Comparison of ENCODE assay signal across 1 cellular context in the genomic region with DNA sequence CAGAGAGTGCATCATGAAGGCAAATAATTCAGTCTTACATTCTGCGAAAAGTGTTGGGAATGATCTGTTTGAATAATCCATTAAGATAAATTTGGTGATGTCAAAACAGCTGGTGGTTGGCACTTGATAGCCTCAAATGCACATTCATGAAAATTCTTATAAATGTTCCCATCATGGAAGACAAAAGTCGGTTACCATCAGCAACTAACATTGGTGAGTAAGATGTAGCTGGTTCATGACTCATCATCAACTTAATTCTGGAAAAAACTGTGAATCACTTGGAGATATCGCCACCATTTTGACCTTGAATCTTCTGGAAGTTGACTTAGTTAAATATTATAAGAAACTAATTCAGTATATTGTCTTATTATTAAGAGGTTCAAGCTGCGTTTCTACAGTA.
TF ChIP-seq lines count a peak whose summit lies in the region.

No MANE protein-coding gene starts in this region.

TF ChIP-seq in IMR-90, 13 proteins besides CTCF, POLR2A, EP300 and RAD21:
- TF ChIP-seq MAZ (IDR thresholded peaks at IDR 0.05; ENCODE audit: borderline replicate concordance, low read depth, low read length) (no peak), RCOR1 (IDR thresholded peaks at IDR 0.05; ENCODE audit: insufficient replicate concordance, low read length) (no peak), CEBPB (IDR thresholded peaks at IDR 0.05; ENCODE audit: low read depth, low read length) (no peak), FOS (IDR thresholded peaks at IDR 0.05; ENCODE audit: low read depth, low read length) (peak; percentile 90), NFE2L2 (IDR thresholded peaks at IDR 0.05; ENCODE audit: low read depth, low read length) (no peak), CHD1 (IDR thresholded peaks at IDR 0.05; ENCODE audit: low read depth, low read length) (no peak), SMC3 (IDR thresholded peaks at IDR 0.05; ENCODE audit: low read depth, low read length) (no peak), MXI1 (IDR thresholded peaks at IDR 0.05; ENCODE audit: borderline replicate concordance, low read depth, low read length) (no peak), RFX5 (IDR thresholded peaks at IDR 0.05; ENCODE audit: low read depth, low read length) (no peak), BHLHE40 (IDR thresholded peaks at IDR 0.05; ENCODE audit: low read depth, low read length) (no peak; the same call in 1 of the 2 replicates), MAFK (IDR thresholded peaks at IDR 0.05; ENCODE audit: low read depth, low read length) (0 out of 2 replicates have a peak, but pooled peaks have one; percentile 27)
- TF ChIP-seq, protein P1, sequence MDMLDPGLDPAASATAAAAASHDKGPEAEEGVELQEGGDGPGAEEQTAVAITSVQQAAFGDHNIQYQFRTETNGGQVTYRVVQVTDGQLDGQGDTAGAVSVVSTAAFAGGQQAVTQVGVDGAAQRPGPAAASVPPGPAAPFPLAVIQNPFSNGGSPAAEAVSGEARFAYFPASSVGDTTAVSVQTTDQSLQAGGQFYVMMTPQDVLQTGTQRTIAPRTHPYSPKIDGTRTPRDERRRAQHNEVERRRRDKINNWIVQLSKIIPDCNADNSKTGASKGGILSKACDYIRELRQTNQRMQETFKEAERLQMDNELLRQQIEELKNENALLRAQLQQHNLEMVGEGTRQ (IDR thresholded peaks at IDR 0.05; ENCODE audit: low read depth, low read length) = no peak
- TF ChIP-seq, protein P2, sequence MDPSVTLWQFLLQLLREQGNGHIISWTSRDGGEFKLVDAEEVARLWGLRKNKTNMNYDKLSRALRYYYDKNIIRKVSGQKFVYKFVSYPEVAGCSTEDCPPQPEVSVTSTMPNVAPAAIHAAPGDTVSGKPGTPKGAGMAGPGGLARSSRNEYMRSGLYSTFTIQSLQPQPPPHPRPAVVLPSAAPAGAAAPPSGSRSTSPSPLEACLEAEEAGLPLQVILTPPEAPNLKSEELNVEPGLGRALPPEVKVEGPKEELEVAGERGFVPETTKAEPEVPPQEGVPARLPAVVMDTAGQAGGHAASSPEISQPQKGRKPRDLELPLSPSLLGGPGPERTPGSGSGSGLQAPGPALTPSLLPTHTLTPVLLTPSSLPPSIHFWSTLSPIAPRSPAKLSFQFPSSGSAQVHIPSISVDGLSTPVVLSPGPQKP (IDR thresholded peaks at IDR 0.05; ENCODE audit: borderline replicate concordance, low read depth, low read length) = no peak
